In the genomic region with DNA sequence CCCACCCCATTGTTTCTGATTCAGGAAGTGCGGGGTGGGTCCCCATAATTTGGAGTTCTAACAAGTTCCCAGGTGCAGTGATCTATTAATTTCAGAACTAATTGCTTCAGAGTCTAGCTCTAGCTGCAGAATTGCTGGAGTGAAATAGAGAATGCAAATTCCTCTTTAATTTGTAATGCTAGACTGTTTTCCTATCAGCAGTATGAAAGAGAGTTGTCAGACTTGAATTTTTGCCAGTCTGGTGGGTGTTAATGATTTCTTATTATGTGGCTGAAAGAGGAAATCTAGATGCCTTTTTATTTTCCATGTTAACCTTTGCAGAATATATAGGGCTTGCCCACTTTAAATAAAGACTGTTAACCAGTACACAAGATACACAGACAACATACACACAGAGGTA, we compare ENCODE assay signal across 21 cellular contexts. TPM values are rescaled to one million over a fixed set of nuclear protein-coding genes. Genes with fewer than 3 reads are reported as not detected.
A peak's percentile ranks its signal among the peaks of the same experiment; 100 is the strongest.
DNase-seq lines count a peak whose midpoint lies in the region; ATAC-seq and TF ChIP-seq lines count a peak whose summit lies in the region.
"Had no signal": no experiment of that assay in that cellular context is flagged by ENCODE, and none has a peak within 500 bp of the region (broad histone marks: within the 10 kb centered on the region; RNA-seq: fewer than 3 reads in every experiment).

No MANE protein-coding gene starts in this region.

- WGBS in H9 (ENCODE audit: extremely low coverage, insufficient read length, low lambda C conversion rate), result no CpG with 5 or more reads among the region's 1 CpG

- H3K14ac ChIP-seq in H9 (ENCODE audit: insufficient read depth, low read length), result no peak overlapping the region

- no peak overlapping the region for H3K56ac ChIP-seq in H9 (ENCODE audit: insufficient read length, low read depth, low read length)

- no peak for ATAC-seq in HG02870 (IDR thresholded peaks at IDR 0.05; ENCODE audit: unreplicated experiment)
- ATAC-seq: SK-N-SH treated with all-trans-retinoic acid at 6 μM for 48 hours, T-cell had no signal

- H3T11ph ChIP-seq in H9 (ENCODE audit: low read length), result no peak overlapping the region

- H3K4me1 Mint-ChIP-seq in Calu3 (ENCODE audit: low read depth, unreplicated experiment) (peaks cover 21% of the 10 kb centered on the region), chondrocyte (ENCODE audit: low read depth) (peaks cover 13% of the 10 kb centered on the region), nephron (peaks cover 9% of the 10 kb centered on the region), H9 (peaks cover 4 to 14% of the 10 kb centered on the region in 2 experiments; a peak in 3 of 4 replicates)

- no peaks in the 10 kb centered on the region for H3K27me3 Mint-ChIP-seq in Calu3 (ENCODE audit: unreplicated experiment)
- no peaks in the 10 kb centered on the region for H3K27me3 Mint-ChIP-seq in chondrocyte (ENCODE audit: low read depth)
- H3K27me3 Mint-ChIP-seq in nephron (ENCODE audit: low read depth), result no peaks in the 10 kb centered on the region
- H3K27me3 Mint-ChIP-seq in H9 (ENCODE audit: low read depth), result no peaks in the 10 kb centered on the region
- H3K27me3 Mint-ChIP-seq: CD8-positive, alpha-beta memory T cell; T-cell had no signal

- intact Hi-C loops in Calu3 (cut with micrococcal nuclease; ENCODE audit: unreplicated experiment), result loop anchor here (10.0 kb wide), 1 partner anchor 254 kb away; no protein-coding TSS in a partner anchor

- CTCF ChIA-PET in Calu3 (lab: Charles Lee), result interaction anchor here (0.5 to 1.9 kb wide), 4 partner anchors 10 to 632 kb away, joined by 3 to 5 read pairs (median 4); no protein-coding TSS in a partner anchor

- no peak overlapping the region for H2BK12ac ChIP-seq in H9 (ENCODE audit: insufficient read length, low read depth, low read length)

- H3K4ac ChIP-seq in H9 (ENCODE audit: low read depth, low read length), result no peak overlapping the region

- H3K36me3 Mint-ChIP-seq in Calu3 (ENCODE audit: insufficient read depth, unreplicated experiment), result no peaks in the 10 kb centered on the region
- peaks cover 40% of the 10 kb centered on the region for H3K36me3 Mint-ChIP-seq in chondrocyte (ENCODE audit: low read depth)
- peaks cover 33% of the 10 kb centered on the region for H3K36me3 Mint-ChIP-seq in nephron (ENCODE audit: low read depth)
- H3K36me3 Mint-ChIP-seq in H9 (ENCODE audit: insufficient read depth in 1 of 3, low read depth in 3 of 3), result peaks cover 0 to 20% (median 11%) of the 10 kb centered on the region in 3 experiments; a peak in 4 of 7 replicates

- H3K18ac ChIP-seq in H9 (ENCODE audit: insufficient read length, low read depth, low read length), result no peak overlapping the region

- no peaks in the 10 kb centered on the region for H4K20me1 ChIP-seq in H9 (ENCODE audit: control insufficient read depth, insufficient read depth, insufficient read length)

- no peaks in the 10 kb centered on the region for H3K4me1 ChIP-seq in H9 (ENCODE audit: insufficient read depth, low read length)

- no peak overlapping the region for H3K9ac ChIP-seq in H9 (ENCODE audit: extremely low read depth, insufficient read length, low read length)

- H4K5ac ChIP-seq in H9 (ENCODE audit: insufficient read length, low read depth, low read length), result no peak overlapping the region

- H2BK120ac ChIP-seq in H9 (ENCODE audit: low read depth, low read length, poor library complexity, severe bottlenecking), result no peak overlapping the region

- H3K23ac ChIP-seq in H9 (ENCODE audit: insufficient read length, low read depth, low read length), result no peak overlapping the region

- H3K27ac ChIP-seq in H9 (ENCODE audit: insufficient read length, low read depth, low read length), result no peak overlapping the region
- H3K27ac ChIP-seq: PC-9, RWPE1 had no signal

- peak; percentile 29 for DNase-seq in Calu3
- peak; percentile 28 for DNase-seq in NCI-H146 treated with DMSO at 0.1 percent for 48 hours (lab: John Stamatoyannopoulos, UW; ENCODE audit: unreplicated experiment)
- no peak for DNase-seq in chondrocyte (ENCODE audit: low spot score)
- no peak for DNase-seq in NCI-H524 (lab: John Stamatoyannopoulos, UW)
- no peak for DNase-seq in H9
- DNase-seq: C1 segment of cervical spinal cord; CD8-positive, alpha-beta memory T cell; DMS79; H7; Kasumi-1; NCI-H1092 treated with DMSO at 0.1 percent for 48 hours; NCI-H1930; NCI-H2171 treated with DMSO at 0.1 percent for 48 hours; NCI-H446 treated with DMSO at 0.1 percent for 48 hours; PC-9; SIG-M5; T-cell had no signal

- no peak overlapping the region for H2AFZ ChIP-seq in H9 (ENCODE audit: low read length)
- H2AFZ ChIP-seq: PC-9 had no signal

- H2BK5ac ChIP-seq in H9 (ENCODE audit: insufficient read length, low read length), result no peak overlapping the region

- H3K27ac Mint-ChIP-seq in Calu3 (ENCODE audit: unreplicated experiment) (peak overlapping the region; percentile 13), chondrocyte (ENCODE audit: unreplicated experiment) (peak overlapping the region; percentile 8), nephron (peak overlapping the region; percentile 61 to 90 (median 85)), H9 (no peak overlapping the region)
- H3K27ac Mint-ChIP-seq: CD8-positive, alpha-beta memory T cell; T-cell had no signal

- no peaks in the 10 kb centered on the region for H3K9me3 ChIP-seq in H9 (ENCODE audit: control insufficient read depth, low read depth, low read length)

- no peaks in the 10 kb centered on the region for H3K79me2 ChIP-seq in H9 (ENCODE audit: insufficient read depth, low read length)

- no peak overlapping the region for H2BK15ac ChIP-seq in H9 (ENCODE audit: low read depth, low read length)

- no peaks in the 10 kb centered on the region for H3K9me3 Mint-ChIP-seq in Calu3 (ENCODE audit: low read depth, unreplicated experiment)
- no peaks in the 10 kb centered on the region for H3K9me3 Mint-ChIP-seq in chondrocyte (ENCODE audit: low read depth)
- H3K9me3 Mint-ChIP-seq in nephron, result no peaks in the 10 kb centered on the region
- H3K9me3 Mint-ChIP-seq in H9, result no peaks in the 10 kb centered on the region
- H3K9me3 Mint-ChIP-seq: CD8-positive, alpha-beta memory T cell; T-cell had no signal

- no peak overlapping the region for H4K8ac ChIP-seq in H9 (replicated peaks; ENCODE audit: insufficient read length, low read depth, low read length)

- TF ChIP-seq CTCF in Calu3 (IDR thresholded peaks at IDR 0.05; ENCODE audit: unreplicated experiment) (no peak), chondrocyte (IDR thresholded peaks at IDR 0.05) (no peak), nephron (IDR thresholded peaks at IDR 0.05; ENCODE audit: unreplicated experiment in 3 of 3) (no peak), H9 (conservative IDR thresholded peaks at IDR 0.05) (no peak)

- no peak overlapping the region for H2AK5ac ChIP-seq in H9 (ENCODE audit: insufficient read length, low read length)

- peak overlapping the region; percentile 22 for H3K4me3 Mint-ChIP-seq in Calu3 (ENCODE audit: low read depth, unreplicated experiment)
- H3K4me3 Mint-ChIP-seq in chondrocyte (ENCODE audit: unreplicated experiment), result no peak overlapping the region
- H3K4me3 Mint-ChIP-seq in nephron, result no peak overlapping the region
- H3K4me3 Mint-ChIP-seq in H9, result no peak overlapping the region
- H3K4me3 Mint-ChIP-seq: CD8-positive, alpha-beta memory T cell; T-cell had no signal

- no peak overlapping the region for H2BK20ac ChIP-seq in H9 (ENCODE audit: low read depth, low read length, poor library complexity, severe bottlenecking)

- no peak overlapping the region for H4K91ac ChIP-seq in H9 (ENCODE audit: insufficient read length, low read depth, low read length)

- H3K27me3 ChIP-seq in H9 (ENCODE audit: insufficient read depth, low read length), result no peaks in the 10 kb centered on the region

- no TSS peak for BruUV-seq in Calu3 (replicated peaks; lab: Mats Ljungman, UMichigan)

- no peak overlapping the region for H3K4me2 ChIP-seq in H9 (ENCODE audit: insufficient read depth, insufficient read length, low read length)
- H3K4me2 ChIP-seq: PC-9 had no signal

- H3K23me2 ChIP-seq in H9 (ENCODE audit: insufficient read length, low read depth, low read length, poor library complexity, severe bottlenecking), result no peaks in the 10 kb centered on the region

- H3K79me1 ChIP-seq in H9 (ENCODE audit: insufficient read depth, low read depth, low read length, poor library complexity, severe bottlenecking), result no peaks in the 10 kb centered on the region

RNA-seq across cellular contexts. Expression of a gene that starts 23.7 kb away (rescaled TPM):
- total RNA-seq in Calu3 (2022), result 11.4 and 11.6 TPM in 2 replicates
- total RNA-seq in chondrocyte, result 12.0 to 20.1 TPM (median 17.4 TPM) in 3 replicates
- 20.9 and 22.9 TPM in 2 replicates for total RNA-seq in H9 (2021)

Comparison
In these comparisons a context has a peak if more than half of its experiments do, and no peak if none do; other contexts are left out.
1. DNase-seq: peak in Calu3 (single experiment) and NCI-H146 treated with DMSO at 0.1 percent for 48 hours (single experiment); none in chondrocyte (single experiment), NCI-H524 (0 of 2) and H9 (single experiment).
2. H3K27ac Mint-ChIP-seq: peak in Calu3 (single experiment), chondrocyte (single experiment) and nephron (3 of 3); none in H9 (0 of 3).